Comparison of ENCODE assay signal across 17 cellular contexts in the genomic region with DNA sequence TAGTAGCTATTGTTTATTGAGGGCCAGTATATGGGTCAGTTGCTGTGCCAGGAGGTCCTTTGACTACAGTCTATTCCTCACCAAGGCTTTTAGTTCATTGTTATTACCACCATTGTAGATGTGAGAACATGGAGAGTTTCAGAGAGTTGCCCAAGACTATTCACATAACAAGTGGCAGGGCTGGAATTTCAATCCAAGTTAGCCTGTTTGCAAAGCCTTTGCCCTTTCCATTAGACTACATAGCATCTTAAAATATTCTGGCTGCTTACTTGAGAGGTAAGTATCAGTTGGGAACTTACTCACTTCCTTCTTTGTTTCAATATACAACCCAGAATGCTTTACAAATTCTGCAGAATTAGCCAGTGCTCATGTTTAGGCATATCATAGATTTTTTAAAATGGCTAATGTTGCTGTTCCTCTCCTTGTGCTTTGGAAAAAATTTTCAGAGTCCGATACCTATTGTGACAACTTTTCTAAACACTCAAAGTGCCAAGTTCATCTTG.
"Had no signal": no experiment of that assay in that cellular context is flagged by ENCODE, and none has a peak within 500 bp of the region (broad histone marks: within the 10 kb centered on the region; RNA-seq: fewer than 3 reads in every experiment).

No MANE protein-coding gene starts in this region.

- H3K4me3 ChIP-seq: colonic mucosa, thyroid gland had no signal

- H3K9me3 Mint-ChIP-seq: activated naive CD8-positive, alpha-beta T cell treated with anti-CD3 and anti-CD28 coated beads for 36 hours; memory B cell; naive thymus-derived CD8-positive, alpha-beta T cell had no signal

- H3K27ac Mint-ChIP-seq: activated naive CD8-positive, alpha-beta T cell treated with anti-CD3 and anti-CD28 coated beads for 36 hours; memory B cell; naive thymus-derived CD8-positive, alpha-beta T cell had no signal

- H2AFZ ChIP-seq: parathyroid adenoma had no signal

- H3K4me3 Mint-ChIP-seq: activated naive CD8-positive, alpha-beta T cell treated with anti-CD3 and anti-CD28 coated beads for 36 hours; memory B cell; naive thymus-derived CD8-positive, alpha-beta T cell had no signal

- H3K9me3 ChIP-seq: colonic mucosa, thyroid gland had no signal

- H3K9ac ChIP-seq: parathyroid adenoma had no signal

- DNase-seq: activated CD4-positive, alpha-beta T cell treated with anti-CD3 and anti-CD28 coated beads for 1 hour; activated CD8-positive, alpha-beta memory T cell treated with anti-CD3 and anti-CD28 coated beads for 24 hours; activated naive CD4-positive, alpha-beta T cell; activated naive CD8-positive, alpha-beta T cell treated with anti-CD3 and anti-CD28 coated beads for 36 hours; amniotic stem cell; colonic mucosa; foreskin melanocyte; glutamatergic neuron; hypothalamus; islet precursor cell; left colon; naive thymus-derived CD8-positive, alpha-beta T cell; stimulated activated naive CD4-positive, alpha-beta T cell; thyroid gland; WERI-Rb-1 had no signal

- ATAC-seq: left colon; naive thymus-derived CD8-positive, alpha-beta T cell had no signal

- H3K4me1 Mint-ChIP-seq: memory B cell; naive thymus-derived CD8-positive, alpha-beta T cell had no signal

- H3K27me3 Mint-ChIP-seq: activated naive CD8-positive, alpha-beta T cell treated with anti-CD3 and anti-CD28 coated beads for 36 hours; memory B cell; naive thymus-derived CD8-positive, alpha-beta T cell had no signal

- H3K4me1 ChIP-seq: colonic mucosa, parathyroid adenoma had no signal

- H3K27ac ChIP-seq: colonic mucosa, parathyroid adenoma, thyroid gland, WERI-Rb-1 had no signal

- H3K36me3 ChIP-seq: colonic mucosa, thyroid gland, WERI-Rb-1 had no signal

- H3K27me3 ChIP-seq: colonic mucosa, thyroid gland had no signal

- H3K79me2 ChIP-seq: parathyroid adenoma had no signal
